In the genomic region with DNA sequence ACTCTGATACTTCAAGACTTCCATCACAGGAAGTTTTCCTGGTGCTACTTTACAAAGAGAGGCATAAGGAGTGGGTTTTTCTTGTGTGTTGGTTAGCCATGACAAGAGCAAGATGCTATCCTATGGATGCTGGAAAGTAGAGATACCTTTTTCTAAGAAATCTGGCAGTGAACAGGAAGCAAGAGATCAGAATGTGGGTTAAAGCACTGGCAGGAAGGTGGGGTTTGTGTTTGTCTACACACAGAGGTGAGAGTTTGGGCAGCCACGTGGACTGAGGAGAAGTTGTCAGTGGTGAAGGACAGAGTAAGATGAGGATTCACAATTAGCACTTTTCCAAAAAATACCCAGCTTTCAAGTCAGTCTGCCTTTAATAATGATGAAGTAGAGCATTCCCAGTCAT, we compare ENCODE assay signal across 1 cellular context.
TF ChIP-seq lines count a peak whose summit lies in the region.

No MANE protein-coding gene starts in this region.

TF ChIP-seq in K562, 482 proteins besides CTCF, POLR2A, EP300 and RAD21 (continues in another document):
- peak; percentile 45; the same call in 1 of the 2 replicates for TF ChIP-seq MYC (IDR thresholded peaks at IDR 0.05; ENCODE audit: low read depth, low read length)
- no peak for TF ChIP-seq MYC (CRISPR knock-in tag; IDR thresholded peaks at IDR 0.05; ENCODE audit: borderline replicate concordance, low read depth)
- TF ChIP-seq ZNF217 (CRISPR knock-in tag; IDR thresholded peaks at IDR 0.05): no peak
- TF ChIP-seq, protein P1, sequence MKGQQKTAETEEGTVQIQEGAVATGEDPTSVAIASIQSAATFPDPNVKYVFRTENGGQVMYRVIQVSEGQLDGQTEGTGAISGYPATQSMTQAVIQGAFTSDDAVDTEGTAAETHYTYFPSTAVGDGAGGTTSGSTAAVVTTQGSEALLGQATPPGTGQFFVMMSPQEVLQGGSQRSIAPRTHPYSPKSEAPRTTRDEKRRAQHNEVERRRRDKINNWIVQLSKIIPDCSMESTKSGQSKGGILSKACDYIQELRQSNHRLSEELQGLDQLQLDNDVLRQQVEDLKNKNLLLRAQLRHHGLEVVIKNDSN (CRISPR knock-in tag; IDR thresholded peaks at IDR 0.05): no peak
- peak; percentile 47; the same call in 1 of the 2 replicates for TF ChIP-seq TCF3 (CRISPR knock-in tag; IDR thresholded peaks at IDR 0.05)
- peak; percentile 48; the same call in 1 of the 2 replicates for TF ChIP-seq TEAD4 (IDR thresholded peaks at IDR 0.05; ENCODE audit: low read length)
- TF ChIP-seq TEAD4 (CRISPR knock-in tag; IDR thresholded peaks at IDR 0.05; ENCODE audit: borderline replicate concordance): no peak
- no peak for TF ChIP-seq NFXL1 (CRISPR knock-in tag; IDR thresholded peaks at IDR 0.05)
- peak; percentile 58; the same call in 1 of the 2 replicates for TF ChIP-seq DMBX1 (CRISPR knock-in tag; IDR thresholded peaks at IDR 0.05; ENCODE audit: borderline replicate concordance)
- TF ChIP-seq ARNT (IDR thresholded peaks at IDR 0.05): no peak
- no peak for TF ChIP-seq FOXA3 (CRISPR knock-in tag; conservative IDR thresholded peaks at IDR 0.05 in 1 of 2, IDR thresholded peaks at IDR 0.05 in 1 of 2)
- TF ChIP-seq TBL1XR1 (IDR thresholded peaks at IDR 0.05; ENCODE audit: low read length in 2 of 2): 0 out of 4 replicates have a peak, but pooled peaks of 1 of the 2 experiments have one; percentile 30
- TF ChIP-seq SMAD4 (CRISPR knock-in tag; conservative IDR thresholded peaks at IDR 0.05): 0 out of 2 replicates have a peak, but pooled peaks have one; percentile 24
- TF ChIP-seq, protein P2, sequence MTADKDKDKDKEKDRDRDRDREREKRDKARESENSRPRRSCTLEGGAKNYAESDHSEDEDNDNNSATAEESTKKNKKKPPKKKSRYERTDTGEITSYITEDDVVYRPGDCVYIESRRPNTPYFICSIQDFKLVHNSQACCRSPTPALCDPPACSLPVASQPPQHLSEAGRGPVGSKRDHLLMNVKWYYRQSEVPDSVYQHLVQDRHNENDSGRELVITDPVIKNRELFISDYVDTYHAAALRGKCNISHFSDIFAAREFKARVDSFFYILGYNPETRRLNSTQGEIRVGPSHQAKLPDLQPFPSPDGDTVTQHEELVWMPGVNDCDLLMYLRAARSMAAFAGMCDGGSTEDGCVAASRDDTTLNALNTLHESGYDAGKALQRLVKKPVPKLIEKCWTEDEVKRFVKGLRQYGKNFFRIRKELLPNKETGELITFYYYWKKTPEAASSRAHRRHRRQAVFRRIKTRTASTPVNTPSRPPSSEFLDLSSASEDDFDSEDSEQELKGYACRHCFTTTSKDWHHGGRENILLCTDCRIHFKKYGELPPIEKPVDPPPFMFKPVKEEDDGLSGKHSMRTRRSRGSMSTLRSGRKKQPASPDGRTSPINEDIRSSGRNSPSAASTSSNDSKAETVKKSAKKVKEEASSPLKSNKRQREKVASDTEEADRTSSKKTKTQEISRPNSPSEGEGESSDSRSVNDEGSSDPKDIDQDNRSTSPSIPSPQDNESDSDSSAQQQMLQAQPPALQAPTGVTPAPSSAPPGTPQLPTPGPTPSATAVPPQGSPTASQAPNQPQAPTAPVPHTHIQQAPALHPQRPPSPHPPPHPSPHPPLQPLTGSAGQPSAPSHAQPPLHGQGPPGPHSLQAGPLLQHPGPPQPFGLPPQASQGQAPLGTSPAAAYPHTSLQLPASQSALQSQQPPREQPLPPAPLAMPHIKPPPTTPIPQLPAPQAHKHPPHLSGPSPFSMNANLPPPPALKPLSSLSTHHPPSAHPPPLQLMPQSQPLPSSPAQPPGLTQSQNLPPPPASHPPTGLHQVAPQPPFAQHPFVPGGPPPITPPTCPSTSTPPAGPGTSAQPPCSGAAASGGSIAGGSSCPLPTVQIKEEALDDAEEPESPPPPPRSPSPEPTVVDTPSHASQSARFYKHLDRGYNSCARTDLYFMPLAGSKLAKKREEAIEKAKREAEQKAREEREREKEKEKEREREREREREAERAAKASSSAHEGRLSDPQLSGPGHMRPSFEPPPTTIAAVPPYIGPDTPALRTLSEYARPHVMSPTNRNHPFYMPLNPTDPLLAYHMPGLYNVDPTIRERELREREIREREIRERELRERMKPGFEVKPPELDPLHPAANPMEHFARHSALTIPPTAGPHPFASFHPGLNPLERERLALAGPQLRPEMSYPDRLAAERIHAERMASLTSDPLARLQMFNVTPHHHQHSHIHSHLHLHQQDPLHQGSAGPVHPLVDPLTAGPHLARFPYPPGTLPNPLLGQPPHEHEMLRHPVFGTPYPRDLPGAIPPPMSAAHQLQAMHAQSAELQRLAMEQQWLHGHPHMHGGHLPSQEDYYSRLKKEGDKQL (CRISPR knock-in tag; IDR thresholded peaks at IDR 0.05; ENCODE audit: borderline replicate concordance): no peak
- TF ChIP-seq BCL6 (CRISPR knock-in tag; IDR thresholded peaks at IDR 0.05): no peak
- TF ChIP-seq, protein P3, sequence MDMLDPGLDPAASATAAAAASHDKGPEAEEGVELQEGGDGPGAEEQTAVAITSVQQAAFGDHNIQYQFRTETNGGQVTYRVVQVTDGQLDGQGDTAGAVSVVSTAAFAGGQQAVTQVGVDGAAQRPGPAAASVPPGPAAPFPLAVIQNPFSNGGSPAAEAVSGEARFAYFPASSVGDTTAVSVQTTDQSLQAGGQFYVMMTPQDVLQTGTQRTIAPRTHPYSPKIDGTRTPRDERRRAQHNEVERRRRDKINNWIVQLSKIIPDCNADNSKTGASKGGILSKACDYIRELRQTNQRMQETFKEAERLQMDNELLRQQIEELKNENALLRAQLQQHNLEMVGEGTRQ (CRISPR knock-in tag; IDR thresholded peaks at IDR 0.05): no peak
- peak; percentile 29; the same call in 1 of the 2 replicates for TF ChIP-seq NFIC (IDR thresholded peaks at IDR 0.05)
- peak; percentile 78 for TF ChIP-seq CTBP1 (IDR thresholded peaks at IDR 0.05; ENCODE audit: borderline replicate concordance)
- TF ChIP-seq, protein P4, sequence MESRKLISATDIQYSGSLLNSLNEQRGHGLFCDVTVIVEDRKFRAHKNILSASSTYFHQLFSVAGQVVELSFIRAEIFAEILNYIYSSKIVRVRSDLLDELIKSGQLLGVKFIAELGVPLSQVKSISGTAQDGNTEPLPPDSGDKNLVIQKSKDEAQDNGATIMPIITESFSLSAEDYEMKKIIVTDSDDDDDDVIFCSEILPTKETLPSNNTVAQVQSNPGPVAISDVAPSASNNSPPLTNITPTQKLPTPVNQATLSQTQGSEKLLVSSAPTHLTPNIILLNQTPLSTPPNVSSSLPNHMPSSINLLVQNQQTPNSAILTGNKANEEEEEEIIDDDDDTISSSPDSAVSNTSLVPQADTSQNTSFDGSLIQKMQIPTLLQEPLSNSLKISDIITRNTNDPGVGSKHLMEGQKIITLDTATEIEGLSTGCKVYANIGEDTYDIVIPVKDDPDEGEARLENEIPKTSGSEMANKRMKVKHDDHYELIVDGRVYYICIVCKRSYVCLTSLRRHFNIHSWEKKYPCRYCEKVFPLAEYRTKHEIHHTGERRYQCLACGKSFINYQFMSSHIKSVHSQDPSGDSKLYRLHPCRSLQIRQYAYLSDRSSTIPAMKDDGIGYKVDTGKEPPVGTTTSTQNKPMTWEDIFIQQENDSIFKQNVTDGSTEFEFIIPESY (CRISPR knock-in tag; IDR thresholded peaks at IDR 0.05): no peak
- TF ChIP-seq, protein P5, sequence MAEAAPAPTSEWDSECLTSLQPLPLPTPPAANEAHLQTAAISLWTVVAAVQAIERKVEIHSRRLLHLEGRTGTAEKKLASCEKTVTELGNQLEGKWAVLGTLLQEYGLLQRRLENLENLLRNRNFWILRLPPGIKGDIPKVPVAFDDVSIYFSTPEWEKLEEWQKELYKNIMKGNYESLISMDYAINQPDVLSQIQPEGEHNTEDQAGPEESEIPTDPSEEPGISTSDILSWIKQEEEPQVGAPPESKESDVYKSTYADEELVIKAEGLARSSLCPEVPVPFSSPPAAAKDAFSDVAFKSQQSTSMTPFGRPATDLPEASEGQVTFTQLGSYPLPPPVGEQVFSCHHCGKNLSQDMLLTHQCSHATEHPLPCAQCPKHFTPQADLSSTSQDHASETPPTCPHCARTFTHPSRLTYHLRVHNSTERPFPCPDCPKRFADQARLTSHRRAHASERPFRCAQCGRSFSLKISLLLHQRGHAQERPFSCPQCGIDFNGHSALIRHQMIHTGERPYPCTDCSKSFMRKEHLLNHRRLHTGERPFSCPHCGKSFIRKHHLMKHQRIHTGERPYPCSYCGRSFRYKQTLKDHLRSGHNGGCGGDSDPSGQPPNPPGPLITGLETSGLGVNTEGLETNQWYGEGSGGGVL (CRISPR knock-in tag; IDR thresholded peaks at IDR 0.05): no peak
- TF ChIP-seq NR4A1 (CRISPR knock-in tag; IDR thresholded peaks at IDR 0.05): no peak
- no peak for TF ChIP-seq NR4A1 (tag; IDR thresholded peaks at IDR 0.05)
- no peak for TF ChIP-seq RUNX1 (IDR thresholded peaks at IDR 0.05; ENCODE audit: low read depth)
- no peak for TF ChIP-seq ERF (CRISPR knock-in tag; IDR thresholded peaks at IDR 0.05)
- TF ChIP-seq SRSF7 (optimal IDR thresholded peaks at IDR 0.05; ENCODE audit: low read depth, low read length): no peak
- TF ChIP-seq, protein P6, sequence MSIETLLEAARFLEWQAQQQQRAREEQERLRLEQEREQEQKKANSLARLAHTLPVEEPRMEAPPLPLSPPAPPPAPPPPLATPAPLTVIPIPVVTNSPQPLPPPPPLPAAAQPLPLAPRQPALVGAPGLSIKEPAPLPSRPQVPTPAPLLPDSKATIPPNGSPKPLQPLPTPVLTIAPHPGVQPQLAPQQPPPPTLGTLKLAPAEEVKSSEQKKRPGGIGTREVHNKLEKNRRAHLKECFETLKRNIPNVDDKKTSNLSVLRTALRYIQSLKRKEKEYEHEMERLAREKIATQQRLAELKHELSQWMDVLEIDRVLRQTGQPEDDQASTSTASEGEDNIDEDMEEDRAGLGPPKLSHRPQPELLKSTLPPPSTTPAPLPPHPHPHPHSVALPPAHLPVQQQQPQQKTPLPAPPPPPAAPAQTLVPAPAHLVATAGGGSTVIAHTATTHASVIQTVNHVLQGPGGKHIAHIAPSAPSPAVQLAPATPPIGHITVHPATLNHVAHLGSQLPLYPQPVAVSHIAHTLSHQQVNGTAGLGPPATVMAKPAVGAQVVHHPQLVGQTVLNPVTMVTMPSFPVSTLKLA (conservative IDR thresholded peaks at IDR 0.05): 0 out of 4 replicates have a peak, but pooled peaks of 1 of the 2 experiments have one; percentile 40
- TF ChIP-seq L3MBTL2 (IDR thresholded peaks at IDR 0.05): peak; percentile 76
- TF ChIP-seq RCOR1 (IDR thresholded peaks at IDR 0.05; ENCODE audit: borderline replicate concordance in 1 of 2, low read depth in 2 of 2, low read length in 2 of 2): peak in 1 of 2 experiments; percentile 53; a peak in 1 of 4 replicates
- no peak for TF ChIP-seq CREM (IDR thresholded peaks at IDR 0.05; ENCODE audit: low read depth)
- peak; percentile 41; the same call in 1 of the 2 replicates for TF ChIP-seq CBFA2T2 (conservative IDR thresholded peaks at IDR 0.05)
- TF ChIP-seq HDAC1 (IDR thresholded peaks at IDR 0.05): peak in 1 of 2 experiments; percentile 59; a peak in 1 of 4 replicates
- peak; percentile 37 to 46; a peak in 2 of 4 replicates for TF ChIP-seq KDM1A (IDR thresholded peaks at IDR 0.05)
- TF ChIP-seq LEF1 (IDR thresholded peaks at IDR 0.05): no peak
- no peak for TF ChIP-seq CCNT2 (IDR thresholded peaks at IDR 0.05; ENCODE audit: borderline replicate concordance, extremely low read depth, insufficient read length, low read depth, low read length)
- TF ChIP-seq HDAC3 (IDR thresholded peaks at IDR 0.05; ENCODE audit: borderline replicate concordance, partially characterized antibody): no peak
- TF ChIP-seq KLF6 (CRISPR knock-in tag; IDR thresholded peaks at IDR 0.05; ENCODE audit: borderline replicate concordance): no peak
- TF ChIP-seq, protein P7, sequence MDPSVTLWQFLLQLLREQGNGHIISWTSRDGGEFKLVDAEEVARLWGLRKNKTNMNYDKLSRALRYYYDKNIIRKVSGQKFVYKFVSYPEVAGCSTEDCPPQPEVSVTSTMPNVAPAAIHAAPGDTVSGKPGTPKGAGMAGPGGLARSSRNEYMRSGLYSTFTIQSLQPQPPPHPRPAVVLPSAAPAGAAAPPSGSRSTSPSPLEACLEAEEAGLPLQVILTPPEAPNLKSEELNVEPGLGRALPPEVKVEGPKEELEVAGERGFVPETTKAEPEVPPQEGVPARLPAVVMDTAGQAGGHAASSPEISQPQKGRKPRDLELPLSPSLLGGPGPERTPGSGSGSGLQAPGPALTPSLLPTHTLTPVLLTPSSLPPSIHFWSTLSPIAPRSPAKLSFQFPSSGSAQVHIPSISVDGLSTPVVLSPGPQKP (CRISPR knock-in tag; IDR thresholded peaks at IDR 0.05): no peak
- TF ChIP-seq TAL1 (IDR thresholded peaks at IDR 0.05): peak; percentile 45; the same call in 1 of the 2 replicates
- TF ChIP-seq, protein P8, sequence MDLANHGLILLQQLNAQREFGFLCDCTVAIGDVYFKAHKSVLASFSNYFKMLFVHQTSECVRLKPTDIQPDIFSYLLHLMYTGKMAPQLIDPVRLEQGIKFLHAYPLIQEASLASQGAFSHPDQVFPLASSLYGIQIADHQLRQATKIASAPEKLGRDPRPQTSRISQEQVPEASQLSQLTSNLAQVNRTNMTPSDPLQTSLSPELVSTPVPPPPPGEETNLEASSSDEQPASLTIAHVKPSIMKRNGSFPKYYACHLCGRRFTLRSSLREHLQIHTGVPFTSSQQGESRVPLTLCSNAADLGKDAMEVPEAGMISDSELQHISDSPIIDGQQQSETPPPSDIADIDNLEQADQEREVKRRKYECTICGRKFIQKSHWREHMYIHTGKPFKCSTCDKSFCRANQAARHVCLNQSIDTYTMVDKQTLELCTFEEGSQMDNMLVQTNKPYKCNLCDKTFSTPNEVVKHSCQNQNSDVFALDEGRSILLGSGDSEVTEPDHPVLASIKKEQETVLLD (IDR thresholded peaks at IDR 0.05): 0 out of 2 replicates have a peak, but pooled peaks have one; percentile 45
- TF ChIP-seq POLR2AphosphoS5 (IDR thresholded peaks at IDR 0.05; ENCODE audit: control insufficient read depth, insufficient read depth, low read depth, low read length): no peak
- TF ChIP-seq NFRKB (IDR thresholded peaks at IDR 0.05; ENCODE audit: low read depth): no peak
- TF ChIP-seq, protein P9, sequence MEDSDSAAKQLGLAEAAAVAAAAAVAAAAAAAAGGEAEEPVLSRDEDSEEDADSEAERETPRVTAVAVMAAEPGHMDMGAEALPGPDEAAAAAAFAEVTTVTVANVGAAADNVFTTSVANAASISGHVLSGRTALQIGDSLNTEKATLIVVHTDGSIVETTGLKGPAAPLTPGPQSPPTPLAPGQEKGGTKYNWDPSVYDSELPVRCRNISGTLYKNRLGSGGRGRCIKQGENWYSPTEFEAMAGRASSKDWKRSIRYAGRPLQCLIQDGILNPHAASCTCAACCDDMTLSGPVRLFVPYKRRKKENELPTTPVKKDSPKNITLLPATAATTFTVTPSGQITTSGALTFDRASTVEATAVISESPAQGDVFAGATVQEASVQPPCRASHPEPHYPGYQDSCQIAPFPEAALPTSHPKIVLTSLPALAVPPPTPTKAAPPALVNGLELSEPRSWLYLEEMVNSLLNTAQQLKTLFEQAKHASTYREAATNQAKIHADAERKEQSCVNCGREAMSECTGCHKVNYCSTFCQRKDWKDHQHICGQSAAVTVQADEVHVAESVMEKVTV (CRISPR knock-in tag; IDR thresholded peaks at IDR 0.05): no peak
- no peak for TF ChIP-seq MEF2A (IDR thresholded peaks at IDR 0.05; ENCODE audit: control insufficient read depth, low read depth, low read length)
- TF ChIP-seq SMARCA4 (IDR thresholded peaks at IDR 0.05): peak; percentile 58; the same call in 1 of the 2 replicates
- peak; percentile 78 for TF ChIP-seq ARID1B (IDR thresholded peaks at IDR 0.05)
- TF ChIP-seq ZC3H8 (IDR thresholded peaks at IDR 0.05): no peak
- TF ChIP-seq NONO (IDR thresholded peaks at IDR 0.05; ENCODE audit: low read depth in 2 of 2, low read length in 1 of 2): no peak
